Comparison of ENCODE assay signal across 14 cellular contexts in the genomic region with DNA sequence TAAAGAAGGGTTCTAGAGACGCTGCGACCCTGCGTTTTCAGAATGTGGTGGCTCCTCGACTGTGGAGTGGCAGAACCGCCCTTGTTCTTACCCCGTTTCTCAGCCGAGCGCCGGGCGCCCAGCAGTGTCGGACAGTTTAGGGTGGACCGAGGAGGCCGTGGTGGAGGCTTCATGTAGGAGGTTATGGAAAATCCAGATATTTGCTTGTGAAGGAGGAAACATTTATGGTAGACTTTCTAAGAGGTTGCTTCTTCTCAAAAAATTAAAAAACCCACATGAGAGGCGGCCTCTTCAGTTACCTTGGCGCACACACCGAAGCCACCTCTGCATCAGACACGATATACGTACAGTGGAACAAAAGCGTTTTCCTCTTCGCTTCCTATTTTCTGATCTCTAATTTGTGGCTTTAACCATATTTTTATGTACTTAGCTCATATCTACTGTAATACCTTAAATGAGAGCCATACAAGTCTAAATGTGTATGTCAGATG.
DNase-seq lines count a peak whose midpoint lies in the region; ATAC-seq and TF ChIP-seq lines count a peak whose summit lies in the region.
"Had no signal": no experiment of that assay in that cellular context is flagged by ENCODE, and none has a peak within 500 bp of the region (broad histone marks: within the 10 kb centered on the region; RNA-seq: fewer than 3 reads in every experiment).

No MANE protein-coding gene starts in this region.

- H3K9me3 ChIP-seq in RWPE2 (ENCODE audit: severe bottlenecking): no peaks in the 10 kb centered on the region
- H3K9me3 ChIP-seq: Caco-2 had no signal

- peak overlapping the region; percentile 76 for H3K27ac Mint-ChIP-seq in activated CD8-positive, alpha-beta memory T cell treated with anti-CD3 and anti-CD28 coated beads, Interleukin-2, amount 10 ng/mL, durations not matched to agents 7 days and 5 days
- H3K27ac Mint-ChIP-seq in immature natural killer cell: peak overlapping the region in 4 of 6 donors; percentile 14 to 82 (median 67)
- peak overlapping the region; percentile 95 for H3K27ac Mint-ChIP-seq in stimulated activated naive CD8-positive, alpha-beta T cell treated with anti-CD3 and anti-CD28 coated beads, Interleukin-15, Interleukin-2, amounts not matched to agents 100 ng/mL and 50 ng/mL, for 24 hours

- no peak overlapping the region for H3K4me3 Mint-ChIP-seq in activated CD8-positive, alpha-beta memory T cell treated with anti-CD3 and anti-CD28 coated beads, Interleukin-2, amount 10 ng/mL, durations not matched to agents 7 days and 5 days
- no peak overlapping the region for H3K4me3 Mint-ChIP-seq in immature natural killer cell
- H3K4me3 Mint-ChIP-seq in stimulated activated naive CD8-positive, alpha-beta T cell treated with anti-CD3 and anti-CD28 coated beads, Interleukin-15, Interleukin-2, amounts not matched to agents 100 ng/mL and 50 ng/mL, for 24 hours: peak overlapping the region; percentile 72

- no peak overlapping the region for H3K27ac ChIP-seq in RWPE2 (ENCODE audit: poor library complexity, severe bottlenecking)

- no peaks in the 10 kb centered on the region for H3K27me3 ChIP-seq in RWPE2 (ENCODE audit: insufficient read depth, poor library complexity, severe bottlenecking)

- DNase-seq in RWPE2 (ENCODE audit: low spot score) (peak; percentile 19), immature natural killer cell (no peak), NCI-H146 (lab: John Stamatoyannopoulos, UW) (no peak), DMS 273 (lab: John Stamatoyannopoulos, UW; ENCODE audit: unreplicated experiment) (no peak), KG1 (lab: John Stamatoyannopoulos, UW) (no peak)
- DNase-seq in activated CD8-positive, alpha-beta memory T cell treated with anti-CD3 and anti-CD28 coated beads, Interleukin-2, amount 10 ng/mL, durations not matched to agents 7 days and 5 days: peak; percentile 37
- DNase-seq: anterior cingulate cortex, Caco-2, dermis blood vessel endothelial cell, Karpas-422, NCI-H187 treated with DMSO at 0.1 percent for 48 hours, substantia nigra had no signal

- H3K36me3 Mint-ChIP-seq in activated CD8-positive, alpha-beta memory T cell treated with anti-CD3 and anti-CD28 coated beads, Interleukin-2, amount 10 ng/mL, durations not matched to agents 7 days and 5 days: peaks cover 1% of the 10 kb centered on the region
- peaks cover 0 to 4% (median 0%) of the 10 kb centered on the region in 3 donors for H3K36me3 Mint-ChIP-seq in immature natural killer cell
- peaks cover 25% of the 10 kb centered on the region for H3K36me3 Mint-ChIP-seq in stimulated activated naive CD8-positive, alpha-beta T cell treated with anti-CD3 and anti-CD28 coated beads, Interleukin-15, Interleukin-2, amounts not matched to agents 100 ng/mL and 50 ng/mL, for 24 hours (ENCODE audit: low read depth)

- H3K4me1 ChIP-seq in RWPE2 (ENCODE audit: insufficient read depth, poor library complexity, severe bottlenecking): no peaks in the 10 kb centered on the region
- H3K4me1 ChIP-seq: Caco-2 had no signal

- H3K4me3 ChIP-seq in RWPE2 (ENCODE audit: severe bottlenecking): no peak overlapping the region

- CTCF ChIA-PET in activated CD8-positive, alpha-beta memory T cell treated with anti-CD3 and anti-CD28 coated beads, Interleukin-2, amount 10 ng/mL, durations not matched to agents 7 days and 5 days (lab: Charles Lee): interaction anchor here (1.1 to 1.5 kb wide), 2 partner anchors 111 to 123 kb away, joined by 3 read pairs; no protein-coding TSS in a partner anchor

- H3K4me1 Mint-ChIP-seq in activated CD8-positive, alpha-beta memory T cell treated with anti-CD3 and anti-CD28 coated beads, Interleukin-2, amount 10 ng/mL, durations not matched to agents 7 days and 5 days: peaks cover 27% of the 10 kb centered on the region
- peaks cover 29 to 32% of the 10 kb centered on the region in 2 donors for H3K4me1 Mint-ChIP-seq in immature natural killer cell
- H3K4me1 Mint-ChIP-seq in stimulated activated naive CD8-positive, alpha-beta T cell treated with anti-CD3 and anti-CD28 coated beads, Interleukin-15, Interleukin-2, amounts not matched to agents 100 ng/mL and 50 ng/mL, for 24 hours (ENCODE audit: low read depth): peaks cover 63% of the 10 kb centered on the region

- no peaks in the 10 kb centered on the region for H3K27me3 Mint-ChIP-seq in activated CD8-positive, alpha-beta memory T cell treated with anti-CD3 and anti-CD28 coated beads, Interleukin-2, amount 10 ng/mL, durations not matched to agents 7 days and 5 days
- H3K27me3 Mint-ChIP-seq in immature natural killer cell (ENCODE audit: low read depth in 3 of 3): peaks cover 0 to 4% (median 0%) of the 10 kb centered on the region in 3 donors
- no peaks in the 10 kb centered on the region for H3K27me3 Mint-ChIP-seq in stimulated activated naive CD8-positive, alpha-beta T cell treated with anti-CD3 and anti-CD28 coated beads, Interleukin-15, Interleukin-2, amounts not matched to agents 100 ng/mL and 50 ng/mL, for 24 hours

- H3K36me3 ChIP-seq in RWPE2 (ENCODE audit: low read depth): no peaks in the 10 kb centered on the region

- no peak for TF ChIP-seq CTCF in RWPE2 (IDR thresholded peaks at IDR 0.05; ENCODE audit: poor library complexity, severe bottlenecking)

- H3K9me3 Mint-ChIP-seq in activated CD8-positive, alpha-beta memory T cell treated with anti-CD3 and anti-CD28 coated beads, Interleukin-2, amount 10 ng/mL, durations not matched to agents 7 days and 5 days (ENCODE audit: low read depth): no peaks in the 10 kb centered on the region
- H3K9me3 Mint-ChIP-seq in immature natural killer cell: no peaks in the 10 kb centered on the region
- no peaks in the 10 kb centered on the region for H3K9me3 Mint-ChIP-seq in stimulated activated naive CD8-positive, alpha-beta T cell treated with anti-CD3 and anti-CD28 coated beads, Interleukin-15, Interleukin-2, amounts not matched to agents 100 ng/mL and 50 ng/mL, for 24 hours

- no peak for ATAC-seq in RWPE2 (ENCODE audit: low read depth)
- no peak for ATAC-seq in activated CD8-positive, alpha-beta memory T cell treated with anti-CD3 and anti-CD28 coated beads, Interleukin-2, amount 10 ng/mL, durations not matched to agents 7 days and 5 days
- ATAC-seq: SK-N-SH treated with all-trans-retinoic acid at 6 μM for 48 hours had no signal

Comparison
In these comparisons a context has a peak if more than half of its experiments do, and no peak if none do; other contexts are left out.
1. DNase-seq: peak in RWPE2 (single experiment) and activated CD8-positive, alpha-beta memory T cell treated with anti-CD3 and anti-CD28 coated beads, Interleukin-2, amount 10 ng/mL, durations not matched to agents 7 days and 5 days (single experiment); none in immature natural killer cell (0 of 3), NCI-H146 (single experiment), DMS 273 (single experiment) and KG1 (single experiment).
2. Peak in every context shown above with its lines, with median percentiles within 50 percentile points of each other: H3K27ac Mint-ChIP-seq.